In genomic region chr3:185424435-185424834, GRCh38 we compare ENCODE assay signal across 27 cellular contexts.
"Had no signal": no experiment of that assay in that cellular context is flagged by ENCODE, and none has a peak within 500 bp of the region (broad histone marks: within the 10 kb centered on the region; RNA-seq: fewer than 3 reads in every experiment).

No MANE protein-coding gene starts in this region.

- H3K4me3 ChIP-seq: esophagus muscularis mucosa, gastroesophageal sphincter had no signal

- H3K27ac ChIP-seq: esophagus muscularis mucosa, gastroesophageal sphincter had no signal

- H3K4me1 Mint-ChIP-seq: activated CD4-positive, alpha-beta T cell treated with anti-CD3 and anti-CD28 coated beads, Interleukin-2, amount 10 ng/mL, durations not matched to agents 7 days and 5 days; activated naive CD4-positive, alpha-beta T cell treated with anti-CD3 and anti-CD28 coated beads, Interleukin-2, amount 10 ng/mL, durations not matched to agents 7 days and 5 days; WTC11 had no signal

- H3K36me3 Mint-ChIP-seq: activated naive CD4-positive, alpha-beta T cell treated with anti-CD3 and anti-CD28 coated beads, Interleukin-2, amount 10 ng/mL, durations not matched to agents 7 days and 5 days; activated naive CD8-positive, alpha-beta T cell; WTC11 had no signal

- H3K27ac Mint-ChIP-seq: activated CD4-positive, alpha-beta memory T cell treated with anti-CD3 and anti-CD28 coated beads, Interleukin-2, amount 10 ng/mL, durations not matched to agents 7 days and 5 days; activated CD4-positive, alpha-beta T cell treated with anti-CD3 and anti-CD28 coated beads, Interleukin-2, amount 10 ng/mL, durations not matched to agents 7 days and 5 days; activated naive CD4-positive, alpha-beta T cell treated with anti-CD3 and anti-CD28 coated beads, Interleukin-2, amount 10 ng/mL, durations not matched to agents 7 days and 5 days; activated naive CD8-positive, alpha-beta T cell; activated T-cell treated with anti-CD3 and anti-CD28 coated beads, Interleukin-2, amount 50 U/mL, for 24 hours; activated T-cell treated with anti-CD3 and anti-CD28 coated beads, Interleukin-2, amount 50 U/mL, for 72 hours; effector memory CD8-positive, alpha-beta T cell; WTC11 had no signal

- H3K27me3 Mint-ChIP-seq: activated naive CD8-positive, alpha-beta T cell had no signal

- DNase-seq: activated CD4-positive, alpha-beta memory T cell treated with anti-CD3 and anti-CD28 coated beads, Interleukin-2, amount 10 ng/mL, durations not matched to agents 7 days and 5 days; activated CD4-positive, alpha-beta T cell treated with anti-CD3 and anti-CD28 coated beads for 1 hour; activated CD4-positive, alpha-beta T cell treated with anti-CD3 and anti-CD28 coated beads for 4 hours; activated CD4-positive, alpha-beta T cell treated with anti-CD3 and anti-CD28 coated beads, Interleukin-2, amount 10 ng/mL, durations not matched to agents 7 days and 5 days; activated CD4-positive, alpha-beta T cell treated with anti-CD3 and anti-CD28 coated beads, Interleukin-2, amount 50 U/mL, for 4 hours; activated CD8-positive, alpha-beta memory T cell treated with anti-CD3 and anti-CD28 coated beads, Interleukin-2, amount 50 U/mL, for 48 hours; activated gamma-delta T cell; activated naive CD4-positive, alpha-beta T cell; activated naive CD4-positive, alpha-beta T cell treated with anti-CD3 and anti-CD28 coated beads, Interleukin-2, amount 10 ng/mL, durations not matched to agents 7 days and 5 days; activated T-cell treated with anti-CD3 and anti-CD28 coated beads for 4 hours; activated T-cell treated with anti-CD3 and anti-CD28 coated beads, Interleukin-2, amount 50 U/mL, for 24 hours; activated T-cell treated with anti-CD3 and anti-CD28 coated beads, Interleukin-2, amount 50 U/mL, for 72 hours; amniotic stem cell; anterior cingulate cortex; caudate nucleus; cortex of kidney; dermis blood vessel endothelial cell; effector CD4-positive, alpha-beta T cell; effector memory CD8-positive, alpha-beta T cell; erythroblast; foreskin melanocyte; head of caudate nucleus; T-helper 2 cell had no signal

- H3K4me3 Mint-ChIP-seq: activated CD4-positive, alpha-beta memory T cell treated with anti-CD3 and anti-CD28 coated beads, Interleukin-2, amount 10 ng/mL, durations not matched to agents 7 days and 5 days; activated CD4-positive, alpha-beta T cell treated with anti-CD3 and anti-CD28 coated beads, Interleukin-2, amount 10 ng/mL, durations not matched to agents 7 days and 5 days; activated naive CD4-positive, alpha-beta T cell treated with anti-CD3 and anti-CD28 coated beads, Interleukin-2, amount 10 ng/mL, durations not matched to agents 7 days and 5 days; activated naive CD8-positive, alpha-beta T cell; activated T-cell treated with anti-CD3 and anti-CD28 coated beads, Interleukin-2, amount 50 U/mL, for 24 hours; activated T-cell treated with anti-CD3 and anti-CD28 coated beads, Interleukin-2, amount 50 U/mL, for 72 hours; effector memory CD8-positive, alpha-beta T cell; WTC11 had no signal

- ATAC-seq: activated T-cell treated with anti-CD3 and anti-CD28 coated beads, Interleukin-2, amount 50 U/mL, for 72 hours; effector memory CD8-positive, alpha-beta T cell; gastroesophageal sphincter; WTC11 had no signal

- H3K9me3 Mint-ChIP-seq: activated CD4-positive, alpha-beta memory T cell treated with anti-CD3 and anti-CD28 coated beads, Interleukin-2, amount 10 ng/mL, durations not matched to agents 7 days and 5 days; activated CD4-positive, alpha-beta T cell treated with anti-CD3 and anti-CD28 coated beads, Interleukin-2, amount 10 ng/mL, durations not matched to agents 7 days and 5 days; activated naive CD4-positive, alpha-beta T cell treated with anti-CD3 and anti-CD28 coated beads, Interleukin-2, amount 10 ng/mL, durations not matched to agents 7 days and 5 days; activated T-cell treated with anti-CD3 and anti-CD28 coated beads, Interleukin-2, amount 50 U/mL, for 24 hours; activated T-cell treated with anti-CD3 and anti-CD28 coated beads, Interleukin-2, amount 50 U/mL, for 72 hours; effector memory CD8-positive, alpha-beta T cell; WTC11 had no signal
